In the genomic region with DNA sequence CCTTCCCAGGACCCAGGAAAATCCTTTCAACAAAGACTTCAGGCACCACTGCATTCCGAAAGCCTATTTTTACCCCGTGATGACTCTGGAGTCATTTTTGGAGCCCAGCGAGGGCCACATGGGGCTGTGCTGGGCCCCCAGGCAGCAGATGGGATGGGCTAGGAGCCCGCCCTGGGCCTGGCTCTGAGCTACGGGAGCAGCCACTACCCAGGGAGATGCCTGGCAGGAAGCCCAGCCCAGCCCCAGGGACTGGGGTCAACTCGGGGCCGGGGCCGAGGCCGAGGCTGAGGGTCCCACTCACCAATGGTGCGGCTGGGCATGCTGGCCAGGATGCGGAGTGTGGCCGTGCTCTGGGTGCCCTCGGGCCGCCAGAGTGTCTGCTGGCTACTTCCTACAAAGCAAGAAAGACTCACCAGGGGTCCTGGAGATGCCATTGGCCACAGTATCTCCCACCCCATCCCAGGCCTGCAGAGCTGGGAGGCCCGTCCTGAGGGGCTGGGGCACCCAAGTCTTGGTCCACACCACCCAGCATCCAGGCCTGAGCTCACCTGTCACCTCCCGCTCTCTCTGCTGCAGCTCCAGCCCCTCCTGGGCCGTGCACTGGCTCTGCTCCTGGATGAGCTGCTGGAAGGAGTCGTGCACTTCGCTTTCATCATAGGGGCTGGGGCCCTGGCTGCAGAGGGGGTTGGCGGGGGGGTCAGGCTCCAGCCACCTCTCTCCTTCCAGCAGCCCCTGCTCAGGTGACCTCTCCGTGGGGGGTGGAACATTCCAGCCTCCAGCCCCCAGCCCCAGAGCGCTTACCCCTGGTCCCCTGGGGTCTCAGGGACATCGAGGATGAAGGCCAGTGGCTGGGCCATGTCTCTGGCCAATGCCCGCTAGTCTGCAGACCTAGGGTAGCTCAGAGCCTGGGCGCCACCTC, we compare ENCODE assay signal across 9 cellular contexts. TPM values are rescaled to one million over a fixed set of nuclear protein-coding genes. Genes with fewer than 3 reads are reported as not detected.
DNase-seq lines count a peak whose midpoint lies in the region; ATAC-seq and TF ChIP-seq lines count a peak whose summit lies in the region.
"Had no signal": no experiment of that assay in that cellular context is flagged by ENCODE, and none has a peak within 500 bp of the region (broad histone marks: within the 10 kb centered on the region; RNA-seq: fewer than 3 reads in every experiment).

No MANE protein-coding gene starts in this region.

- no CpG with 5 or more reads among the region's 25 CpGs for WGBS in right lobe of liver (ENCODE audit: insufficient coverage, low coverage, low lambda C conversion rate, missing lambda C conversion rate)
- 38 to 50% methylated on average over 20 to 21 of the region's 25 CpGs for WGBS in tibial nerve, 2 donors

- no peak for ATAC-seq in activated T-cell treated with anti-CD3 and anti-CD28 coated beads, Interleukin-2, amount 50 U/mL, for 4 hours
- ATAC-seq in WTC11 (no peak), right lobe of liver (no peak)

- intact Hi-C loops in right lobe of liver (cut with DNase I) = no loop called here

- H3K4me3 ChIP-seq in right lobe of liver = peak overlapping the region in 1 of 3 donors; percentile 4
- H3K4me3 ChIP-seq in tibial nerve = peak overlapping the region in 2 of 4 donors; percentile 3 to 10

- CTCF ChIA-PET in WTC11 (lab: Charles Lee) = interaction anchor here (1.0 to 4.6 kb wide), 3 partner anchors 13 to 50 kb away, joined by 3 to 65 read pairs (median 3); no protein-coding TSS in a partner anchor

- H3K36me3 ChIP-seq in right lobe of liver (no peaks in the 10 kb centered on the region), tibial nerve (peaks cover 0 to 40% (median 7%) of the 10 kb centered on the region in 3 donors)

- POLR2A ChIA-PET in WTC11 (lab: Charles Lee) = no interaction called here

- peaks cover 84% of the 10 kb centered on the region for H3K4me1 Mint-ChIP-seq in activated T-cell treated with anti-CD3 and anti-CD28 coated beads, Interleukin-2, amount 50 U/mL, for 4 hours (ENCODE audit: low read depth)
- H3K4me1 Mint-ChIP-seq in WTC11 (peaks cover 26% of the 10 kb centered on the region), mesothelial cell of epicardium (peaks cover 24% of the 10 kb centered on the region)

- H3K4me3 Mint-ChIP-seq in activated T-cell treated with anti-CD3 and anti-CD28 coated beads, Interleukin-2, amount 50 U/mL, for 4 hours = peak overlapping the region; percentile 87
- no peak overlapping the region for H3K4me3 Mint-ChIP-seq in WTC11
- H3K4me3 Mint-ChIP-seq in mesothelial cell of epicardium = no peak overlapping the region

- no peak for TF ChIP-seq EP300 in tibial nerve (IDR thresholded peaks at IDR 0.05)

- no peak for DNase-seq in activated T-cell treated with anti-CD3 and anti-CD28 coated beads, Interleukin-2, amount 50 U/mL, for 4 hours
- DNase-seq in activated T-cell treated with anti-CD3 and anti-CD28 coated beads, Interleukin-2, amount 50 U/mL, for 1 hour = no peak
- no peak for DNase-seq in WTC11 (ENCODE audit: low spot score)
- peak in 2 of 3 donors; percentile 45 to 62 for DNase-seq in right lobe of liver
- no peak for DNase-seq in tibial nerve (ENCODE audit: low spot score in 2 of 2)
- no peak for DNase-seq in mesothelial cell of epicardium (ENCODE audit: low spot score in 2 of 2, unreplicated experiment in 2 of 2)
- DNase-seq in NCI-H187 (lab: John Stamatoyannopoulos, UW) = no peak
- DNase-seq in DMS53 (lab: John Stamatoyannopoulos, UW) = no peak
- DNase-seq: NCI-H82 had no signal

- no peaks in the 10 kb centered on the region for H3K27me3 Mint-ChIP-seq in activated T-cell treated with anti-CD3 and anti-CD28 coated beads, Interleukin-2, amount 50 U/mL, for 4 hours (ENCODE audit: low read depth)
- H3K27me3 Mint-ChIP-seq in WTC11 (ENCODE audit: low read depth) = peaks cover 4% of the 10 kb centered on the region; the same call in 1 of the 2 replicates
- H3K27me3 Mint-ChIP-seq in mesothelial cell of epicardium (ENCODE audit: low read depth) = peaks cover 7% of the 10 kb centered on the region

- H3K27me3 ChIP-seq in right lobe of liver = no peaks in the 10 kb centered on the region
- H3K27me3 ChIP-seq in tibial nerve = no peaks in the 10 kb centered on the region

- TF ChIP-seq CTCF in WTC11 (IDR thresholded peaks at IDR 0.05) (no peak), right lobe of liver (IDR thresholded peaks at IDR 0.05) (no peak), tibial nerve (IDR thresholded peaks at IDR 0.05) (no peak), mesothelial cell of epicardium (IDR thresholded peaks at IDR 0.05; ENCODE audit: unreplicated experiment) (no peak)

- peak overlapping the region in 2 of 3 donors; percentile 77 to 80 for H3K27ac ChIP-seq in right lobe of liver
- H3K27ac ChIP-seq in tibial nerve = peak overlapping the region; percentile 75 to 93 (median 92)

- H3K9me3 ChIP-seq in right lobe of liver = no peaks in the 10 kb centered on the region
- no peaks in the 10 kb centered on the region for H3K9me3 ChIP-seq in tibial nerve

- H3K4me1 ChIP-seq in right lobe of liver = peaks cover 0 to 25% (median 2%) of the 10 kb centered on the region in 4 donors
- peaks cover 0 to 92% (median 56%) of the 10 kb centered on the region in 4 donors for H3K4me1 ChIP-seq in tibial nerve

- TF ChIP-seq POLR2A in right lobe of liver (IDR thresholded peaks at IDR 0.05) (no peak), tibial nerve (IDR thresholded peaks at IDR 0.05) (no peak)

- H3K9me3 Mint-ChIP-seq in activated T-cell treated with anti-CD3 and anti-CD28 coated beads, Interleukin-2, amount 50 U/mL, for 4 hours = no peaks in the 10 kb centered on the region
- H3K9me3 Mint-ChIP-seq in WTC11 = no peaks in the 10 kb centered on the region
- H3K9me3 Mint-ChIP-seq in mesothelial cell of epicardium = no peaks in the 10 kb centered on the region

- H3K36me3 Mint-ChIP-seq in activated T-cell treated with anti-CD3 and anti-CD28 coated beads, Interleukin-2, amount 50 U/mL, for 4 hours (ENCODE audit: insufficient read depth) = peaks cover 15% of the 10 kb centered on the region
- H3K36me3 Mint-ChIP-seq in WTC11 (peaks cover 14% of the 10 kb centered on the region), mesothelial cell of epicardium (peaks cover 5% of the 10 kb centered on the region)

- H3K27ac Mint-ChIP-seq in WTC11 (peak overlapping the region; percentile 60; the same call in 1 of the 2 replicates), mesothelial cell of epicardium (no peak overlapping the region)

TF ChIP-seq in WTC11, 78 proteins besides CTCF, POLR2A, EP300 and RAD21:
- TF ChIP-seq JUN (CRISPR knock-in tag; IDR thresholded peaks at IDR 0.05) (no peak), ATF1 (CRISPR knock-in tag; IDR thresholded peaks at IDR 0.05) (no peak)
- TF ChIP-seq, protein P1, sequence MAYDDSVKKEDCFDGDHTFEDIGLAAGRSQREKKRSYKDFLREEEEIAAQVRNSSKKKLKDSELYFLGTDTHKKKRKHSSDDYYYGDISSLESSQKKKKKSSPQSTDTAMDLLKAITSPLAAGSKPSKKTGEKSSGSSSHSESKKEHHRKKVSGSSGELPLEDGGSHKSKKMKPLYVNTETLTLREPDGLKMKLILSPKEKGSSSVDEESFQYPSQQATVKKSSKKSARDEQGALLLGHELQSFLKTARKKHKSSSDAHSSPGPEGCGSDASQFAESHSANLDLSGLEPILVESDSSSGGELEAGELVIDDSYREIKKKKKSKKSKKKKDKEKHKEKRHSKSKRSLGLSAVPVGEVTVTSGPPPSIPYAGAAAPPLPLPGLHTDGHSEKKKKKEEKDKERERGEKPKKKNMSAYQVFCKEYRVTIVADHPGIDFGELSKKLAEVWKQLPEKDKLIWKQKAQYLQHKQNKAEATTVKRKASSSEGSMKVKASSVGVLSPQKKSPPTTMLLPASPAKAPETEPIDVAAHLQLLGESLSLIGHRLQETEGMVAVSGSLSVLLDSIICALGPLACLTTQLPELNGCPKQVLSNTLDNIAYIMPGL (CRISPR knock-in tag; IDR thresholded peaks at IDR 0.05) = 0 out of 2 replicates have a peak, but pooled peaks have one; percentile 28

RNA-seq across cellular contexts. Expression of a gene that starts 2.3 kb away (rescaled TPM):
- total RNA-seq in activated T-cell treated with anti-CD3 and anti-CD28 coated beads, Interleukin-2, amount 50 U/mL, for 4 hours = 10 to 100 TPM; 79.1 to 87.1 (median 81.5) TPM
- total RNA-seq in WTC11 (2021) (90.9 to 120 TPM (median 93.2 TPM) in 3 replicates), right lobe of liver (10 to 100 TPM; 10.9 to 24.7 (median 15.7) TPM), tibial nerve (10 to 100 TPM; 43.3 to 94.5 (median 52.2) TPM), mesothelial cell of epicardium (85.5 to 96.8 TPM (median 86.4 TPM) in 3 replicates)

RNA-seq across cellular contexts. Expression of a gene that starts 4.3 kb away (rescaled TPM):
- 10 to 100 TPM; 46.9 to 69.4 (median 61.7) TPM for total RNA-seq in activated T-cell treated with anti-CD3 and anti-CD28 coated beads, Interleukin-2, amount 50 U/mL, for 4 hours
- total RNA-seq in WTC11 (2021) (2.9 to 3.7 TPM (median 3.1 TPM) in 3 replicates), right lobe of liver (1 to 10 TPM; 2.4 to 7.2 (median 4.8) TPM), tibial nerve (10 to 100 TPM in 1 of 4 donors, 1 to 10 TPM in 3; 5.2 to 18.3 (median 6.7) TPM), mesothelial cell of epicardium (0.60 to 1.2 TPM (median 1.1 TPM) in 3 replicates)

RNA-seq across cellular contexts. Expression of a gene that starts 19.9 kb away (rescaled TPM):
- total RNA-seq in activated T-cell treated with anti-CD3 and anti-CD28 coated beads, Interleukin-2, amount 50 U/mL, for 4 hours = not detected
- total RNA-seq in WTC11 (2021) (not detected in 3 replicates), right lobe of liver (not detected), tibial nerve (not detected), mesothelial cell of epicardium (0.16 TPM in 1 of 3 replicates, not detected in the others)

RNA-seq across cellular contexts. Expression of a gene that starts 42.1 kb away (rescaled TPM):
- total RNA-seq in activated T-cell treated with anti-CD3 and anti-CD28 coated beads, Interleukin-2, amount 50 U/mL, for 4 hours = 100 to 1,000 TPM; 192 to 224 (median 196) TPM
- total RNA-seq in WTC11 (2021) = 47.7 to 50.3 TPM (median 50.2 TPM) in 3 replicates
- total RNA-seq in right lobe of liver = 10 to 100 TPM; 43.3 to 55.8 (median 50.4) TPM
- total RNA-seq in tibial nerve = 10 to 100 TPM; 40.6 to 70.2 (median 54.1) TPM
- 47.7 to 52.7 TPM (median 52.0 TPM) in 3 replicates for total RNA-seq in mesothelial cell of epicardium

Comparison
In these comparisons a context has a peak if more than half of its experiments do, and no peak if none do; other contexts are left out.
1. DNase-seq: peak in right lobe of liver (2 of 3); none in activated T-cell treated with anti-CD3 and anti-CD28 coated beads, Interleukin-2, amount 50 U/mL, for 4 hours (single experiment), activated T-cell treated with anti-CD3 and anti-CD28 coated beads, Interleukin-2, amount 50 U/mL, for 1 hour (single experiment), WTC11 (single experiment), tibial nerve (0 of 2), mesothelial cell of epicardium (0 of 2), NCI-H187 (0 of 2) and DMS53 (single experiment).